In the genomic region with DNA sequence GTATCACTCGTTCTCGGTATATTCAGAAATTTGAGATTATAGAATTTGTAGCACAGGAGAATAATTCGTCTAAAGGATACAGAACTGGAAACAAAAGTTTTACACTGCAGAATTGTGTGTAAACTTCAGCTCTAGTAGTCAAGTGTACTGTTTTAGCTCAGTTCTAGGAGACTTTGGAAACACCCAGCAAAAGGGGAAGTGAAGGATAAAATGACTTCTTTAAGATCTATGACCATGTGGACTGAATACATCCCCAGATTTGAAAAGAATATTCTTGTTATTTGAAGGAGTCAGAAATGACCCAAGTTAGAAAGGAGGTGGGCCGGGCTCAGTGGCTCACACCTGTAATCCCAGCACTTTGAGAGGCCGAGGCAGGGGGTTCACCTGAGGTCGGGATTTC, we compare ENCODE assay signal across 21 cellular contexts.
"Had no signal": no experiment of that assay in that cellular context is flagged by ENCODE, and none has a peak within 500 bp of the region (broad histone marks: within the 10 kb centered on the region; RNA-seq: fewer than 3 reads in every experiment).

No MANE protein-coding gene starts in this region.

- DNase-seq: Karpas-422, KG1, MM.1S, NCI-H1092, NCI-H1105 treated with DMSO at 0.1 percent for 48 hours, NCI-H1417 treated with DMSO at 0.1 percent for 48 hours, NCI-H146, NCI-H1694 treated with DMSO at 0.1 percent for 48 hours, NCI-H1930, NCI-H2081, NCI-H2171, NCI-H226, NCI-H446, NCI-H510A, NCI-H524 treated with DMSO at 0.1 percent for 48 hours, NCI-H69, NCI-H774, PC-3, SHP77, SK-N-SH had no signal

- H3K9ac ChIP-seq: SK-N-SH had no signal

- H3K9me3 ChIP-seq: SK-N-SH had no signal

- ATAC-seq: Panc1, PC-3 had no signal

- H3K4me2 ChIP-seq: SK-N-SH had no signal
